23 cellular contexts compared by ENCODE assay signal in genomic region chr14:68208218-68208617, GRCh38.
DNase-seq lines count a peak whose midpoint lies in the region; ATAC-seq, FAIRE-seq and TF ChIP-seq lines count a peak whose summit lies in the region.
"Had no signal": no experiment of that assay in that cellular context is flagged by ENCODE, and none has a peak within 500 bp of the region (broad histone marks: within the 10 kb centered on the region; RNA-seq: fewer than 3 reads in every experiment).

No MANE protein-coding gene starts in this region.

- WGBS in trophoblast cell (ENCODE audit: extremely low coverage, insufficient coverage, insufficient read length) = no CpG with 5 or more reads among the region's 1 CpG

- H3K79me1 ChIP-seq in trophoblast cell (ENCODE audit: low read length) = no peaks in the 10 kb centered on the region

- no peak for FAIRE-seq in kidney (lab: Jason Lieb, UNC)
- FAIRE-seq: A549, islet of Langerhans had no signal

- no peak overlapping the region for H2BK120ac ChIP-seq in trophoblast cell (ENCODE audit: insufficient read depth, low read length, poor library complexity)

- H3K9me3 ChIP-seq in trophoblast cell (ENCODE audit: insufficient read depth, low read depth, low read length) = no peaks in the 10 kb centered on the region
- no peaks in the 10 kb centered on the region for H3K9me3 ChIP-seq in kidney (ENCODE audit: control insufficient read depth in 1 of 2, low read length in 2 of 2)
- no peaks in the 10 kb centered on the region for H3K9me3 ChIP-seq in naive thymus-derived CD4-positive, alpha-beta T cell (ENCODE audit: control insufficient read depth in 2 of 3, low read length in 3 of 3)
- H3K9me3 ChIP-seq: esophagus squamous epithelium, tibial nerve had no signal

- CTCF ChIA-PET in naive thymus-derived CD4-positive, alpha-beta T cell (lab: Charles Lee) = no interaction called here

- peaks cover 0 to 11% (median 0%) of the 10 kb centered on the region in 5 donors for H3K36me3 Mint-ChIP-seq in naive thymus-derived CD4-positive, alpha-beta T cell
- H3K36me3 Mint-ChIP-seq: WTC11 had no signal

- H3K23ac ChIP-seq in trophoblast cell (ENCODE audit: low read length) = no peak overlapping the region

- H3K27me3 ChIP-seq in KMS-11 (ENCODE audit: insufficient read depth, low read depth) (no peaks in the 10 kb centered on the region), trophoblast cell (ENCODE audit: insufficient read depth, low read length) (no peaks in the 10 kb centered on the region)
- H3K27me3 ChIP-seq in naive thymus-derived CD4-positive, alpha-beta T cell (ENCODE audit: control insufficient read depth in 2 of 2, insufficient read depth in 2 of 2, low read length in 2 of 2) = no peaks in the 10 kb centered on the region
- H3K27me3 ChIP-seq: esophagus squamous epithelium, SJCRH30, tibial nerve had no signal

- TF ChIP-seq CTCF in KMS-11 (conservative IDR thresholded peaks at IDR 0.05; ENCODE audit: low read depth, low read length) (no peak), coronary artery (IDR thresholded peaks at IDR 0.05) (no peak), kidney (IDR thresholded peaks at IDR 0.05; ENCODE audit: borderline replicate concordance, extremely low read depth, insufficient read depth) (no peak)

- no peak for ATAC-seq in HG03108 (IDR thresholded peaks at IDR 0.05; ENCODE audit: unreplicated experiment)
- ATAC-seq in naive thymus-derived CD4-positive, alpha-beta T cell = no peak
- ATAC-seq: A549; activated CD8-positive, alpha-beta T cell treated with anti-CD3 and anti-CD28 coated beads for 36 hours; activated naive CD4-positive, alpha-beta T cell treated with anti-CD3 and anti-CD28 coated beads, Interleukin-2, amount 50 U/mL, for 72 hours; WTC11 had no signal

- peak overlapping the region; percentile 84; the same call in 1 of the 2 replicates for H3K4me2 ChIP-seq in KMS-11
- no peak overlapping the region for H3K4me2 ChIP-seq in trophoblast cell (ENCODE audit: low read length)
- H3K4me2 ChIP-seq: A549 had no signal

- no peaks in the 10 kb centered on the region for H3K9me3 Mint-ChIP-seq in naive thymus-derived CD4-positive, alpha-beta T cell
- H3K9me3 Mint-ChIP-seq: activated CD8-positive, alpha-beta T cell treated with anti-CD3 and anti-CD28 coated beads for 36 hours; WTC11 had no signal

- H2AK5ac ChIP-seq in trophoblast cell (ENCODE audit: low read length) = no peak overlapping the region

- DNase-seq in AG08396 (ENCODE audit: low spot score) (peak; percentile 26), coronary artery (ENCODE audit: low spot score) (no peak), trophoblast cell (no peak), kidney (no peak)
- DNase-seq in activated effector memory CD4-positive, alpha-beta T cell treated with Interleukin-2 at 50 U/mL for 16 hours = no peak
- DNase-seq in naive thymus-derived CD4-positive, alpha-beta T cell = no peak
- DNase-seq: activated CD8-positive, alpha-beta T cell treated with anti-CD3 and anti-CD28 coated beads for 36 hours; activated T-cell treated with anti-CD3 and anti-CD28 coated beads, Interleukin-2, amount 50 U/mL, for 24 hours; effector CD4-positive, alpha-beta T cell; EL; esophagus squamous epithelium; KG1; NCI-H1105; NCI-H524 treated with DMSO at 0.1 percent for 48 hours; nephron progenitor cell; SJCRH30 had no signal

- H3K4me3 ChIP-seq in KMS-11 (IDR thresholded peaks at IDR 0.05; ENCODE audit: insufficient read depth, low read depth, low read length) (no peak overlapping the region), coronary artery (no peak overlapping the region), trophoblast cell (ENCODE audit: low read depth, low read length) (no peak overlapping the region), kidney (ENCODE audit: low read length in 2 of 2) (no peak overlapping the region)
- no peak overlapping the region for H3K4me3 ChIP-seq in naive thymus-derived CD4-positive, alpha-beta T cell (ENCODE audit: low read length)
- H3K4me3 ChIP-seq: A549, esophagus squamous epithelium, SJCRH30, tibial nerve had no signal

- no peak overlapping the region for H2AFZ ChIP-seq in KMS-11 (ENCODE audit: low read depth)
- no peak overlapping the region for H2AFZ ChIP-seq in trophoblast cell (ENCODE audit: insufficient read depth, low read length, poor library complexity)

- H2BK5ac ChIP-seq in trophoblast cell (ENCODE audit: low read depth, low read length, poor library complexity) = no peak overlapping the region

- no peak overlapping the region for H3K18ac ChIP-seq in trophoblast cell (ENCODE audit: low read length)

- H3K79me2 ChIP-seq in KMS-11 (ENCODE audit: insufficient read depth, low read depth) (no peaks in the 10 kb centered on the region), trophoblast cell (ENCODE audit: control insufficient read depth, insufficient read depth, low read length, poor library complexity) (no peaks in the 10 kb centered on the region)

- no peak overlapping the region for H3K27ac ChIP-seq in KMS-11
- peak overlapping the region; percentile 4 to 73 for H3K27ac ChIP-seq in coronary artery
- H3K27ac ChIP-seq in trophoblast cell (ENCODE audit: low read depth, low read length) = no peak overlapping the region
- H3K27ac ChIP-seq in kidney (ENCODE audit: low read depth in 2 of 2, low read length in 2 of 2) = no peak overlapping the region
- H3K27ac ChIP-seq in naive thymus-derived CD4-positive, alpha-beta T cell (ENCODE audit: low read depth, low read length) = no peak overlapping the region
- H3K27ac ChIP-seq: SJCRH30 had no signal

- H3K27me3 Mint-ChIP-seq in naive thymus-derived CD4-positive, alpha-beta T cell = peaks cover 0 to 2% (median 0%) of the 10 kb centered on the region in 5 donors
- H3K27me3 Mint-ChIP-seq: activated CD8-positive, alpha-beta T cell treated with anti-CD3 and anti-CD28 coated beads for 36 hours; activated T-cell treated with anti-CD3 and anti-CD28 coated beads, Interleukin-2, amount 50 U/mL, for 24 hours had no signal

- no peaks in the 10 kb centered on the region for H3K36me3 ChIP-seq in KMS-11 (ENCODE audit: insufficient read depth)
- H3K36me3 ChIP-seq in trophoblast cell (ENCODE audit: control insufficient read depth in 1 of 2, insufficient read depth in 2 of 2, low read length in 2 of 2) = no peaks in the 10 kb centered on the region
- no peaks in the 10 kb centered on the region for H3K36me3 ChIP-seq in kidney (ENCODE audit: control insufficient read depth in 1 of 2, insufficient read depth in 2 of 2, low read length in 2 of 2)
- no peaks in the 10 kb centered on the region for H3K36me3 ChIP-seq in naive thymus-derived CD4-positive, alpha-beta T cell (ENCODE audit: control insufficient read depth in 2 of 3, insufficient read depth in 3 of 3, low read length in 3 of 3)
- H3K36me3 ChIP-seq: esophagus squamous epithelium, SJCRH30, tibial nerve had no signal

- H3K4me1 ChIP-seq in KMS-11 (ENCODE audit: low read depth, poor library complexity, severe bottlenecking) (peaks cover 61% of the 10 kb centered on the region), trophoblast cell (ENCODE audit: control insufficient read depth in 1 of 2, insufficient read depth in 2 of 2, low read length in 2 of 2) (no peaks in the 10 kb centered on the region), kidney (ENCODE audit: control insufficient read depth in 1 of 2, insufficient read depth in 1 of 2, low read depth in 1 of 2, low read length in 2 of 2) (peaks cover 14 to 22% of the 10 kb centered on the region in 2 donors)
- peaks cover 28% of the 10 kb centered on the region in 2 donors for H3K4me1 ChIP-seq in naive thymus-derived CD4-positive, alpha-beta T cell (ENCODE audit: control insufficient read depth in 2 of 2, insufficient read depth in 2 of 2, low read length in 2 of 2)

- intact Hi-C loops in kidney (cut with DNase I) = no loop called here
- intact Hi-C loops in naive thymus-derived CD4-positive, alpha-beta T cell (cut with micrococcal nuclease) = no loop called here

- H4K8ac ChIP-seq in trophoblast cell (ENCODE audit: low read depth, low read length) = no peak overlapping the region

- no peak overlapping the region for H3K9ac ChIP-seq in KMS-11
- no peak overlapping the region for H3K9ac ChIP-seq in trophoblast cell (ENCODE audit: low read length)
- no peak overlapping the region for H3K9ac ChIP-seq in kidney (ENCODE audit: low read length in 2 of 2)

- peaks cover 25 to 41% (median 36%) of the 10 kb centered on the region in 7 donors for H3K4me1 Mint-ChIP-seq in naive thymus-derived CD4-positive, alpha-beta T cell

- peak overlapping the region in 1 of 9 donors; percentile 88 for H3K27ac Mint-ChIP-seq in naive thymus-derived CD4-positive, alpha-beta T cell
- H3K27ac Mint-ChIP-seq: activated CD8-positive, alpha-beta T cell treated with anti-CD3 and anti-CD28 coated beads for 36 hours; activated naive CD4-positive, alpha-beta T cell treated with anti-CD3 and anti-CD28 coated beads, Interleukin-2, amount 50 U/mL, for 72 hours; activated T-cell treated with anti-CD3 and anti-CD28 coated beads, Interleukin-2, amount 50 U/mL, for 24 hours; WTC11 had no signal

- H4K91ac ChIP-seq in trophoblast cell (ENCODE audit: low read depth, low read length) = peak overlapping the region; percentile 62

- H4K12ac ChIP-seq in trophoblast cell (ENCODE audit: low read depth, low read length) = no peak overlapping the region

- H3K14ac ChIP-seq in trophoblast cell (ENCODE audit: low read length) = no peak overlapping the region

- no peaks in the 10 kb centered on the region for H4K20me1 ChIP-seq in KMS-11 (ENCODE audit: insufficient read depth)

- no peak overlapping the region for H3K4me3 Mint-ChIP-seq in naive thymus-derived CD4-positive, alpha-beta T cell
- H3K4me3 Mint-ChIP-seq: activated CD8-positive, alpha-beta T cell treated with anti-CD3 and anti-CD28 coated beads for 36 hours; activated T-cell treated with anti-CD3 and anti-CD28 coated beads, Interleukin-2, amount 50 U/mL, for 24 hours; nephron progenitor cell; WTC11 had no signal

- H2BK12ac ChIP-seq in trophoblast cell (ENCODE audit: low read length) = no peak overlapping the region

- POLR2A ChIA-PET in naive thymus-derived CD4-positive, alpha-beta T cell (lab: Charles Lee) = no interaction called here

- no peak overlapping the region for H3K4ac ChIP-seq in trophoblast cell (ENCODE audit: low read depth, low read length)

Comparison
In these comparisons a context has a peak if more than half of its experiments do, and no peak if none do; other contexts are left out.
1. H3K27ac ChIP-seq: peak in coronary artery (2 of 2); none in KMS-11 (single experiment), trophoblast cell (single experiment), kidney (0 of 2) and naive thymus-derived CD4-positive, alpha-beta T cell (single experiment).